Comparison of ENCODE assay signal across 22 cellular contexts in genomic region chr1:34360574-34360973, GRCh38.
DNase-seq lines count a peak whose midpoint lies in the region; ATAC-seq, FAIRE-seq and TF ChIP-seq lines count a peak whose summit lies in the region.
"Had no signal": no experiment of that assay in that cellular context is flagged by ENCODE, and none has a peak within 500 bp of the region (broad histone marks: within the 10 kb centered on the region; RNA-seq: fewer than 3 reads in every experiment).

No MANE protein-coding gene starts in this region.

- TF ChIP-seq CTCF in astrocyte (IDR thresholded peaks at IDR 0.05; ENCODE audit: insufficient read depth, low read depth, low read length): no peak

- H4K20me1 ChIP-seq in astrocyte (ENCODE audit: insufficient read depth, low read length): no peaks in the 10 kb centered on the region

- CTCF ChIA-PET in activated CD8-positive, alpha-beta T cell treated with anti-CD3 and anti-CD28 coated beads, Interleukin-2, amount 10 ng/mL, durations not matched to agents 7 days and 5 days (lab: Charles Lee): no interaction called here

- POLR2A ChIA-PET in activated CD8-positive, alpha-beta T cell treated with anti-CD3 and anti-CD28 coated beads, Interleukin-2, amount 10 ng/mL, durations not matched to agents 7 days and 5 days (lab: Charles Lee): no interaction called here

- H3K79me2 ChIP-seq in astrocyte (ENCODE audit: insufficient read depth, low read length): no peaks in the 10 kb centered on the region

- H3K4me1 Mint-ChIP-seq in astrocyte (ENCODE audit: low read depth, unreplicated experiment): no peaks in the 10 kb centered on the region
- no peaks in the 10 kb centered on the region for H3K4me1 Mint-ChIP-seq in activated CD8-positive, alpha-beta T cell treated with anti-CD3 and anti-CD28 coated beads, Interleukin-2, amount 10 ng/mL, durations not matched to agents 7 days and 5 days (ENCODE audit: low read depth)
- H3K4me1 Mint-ChIP-seq: nephron progenitor cell had no signal

- H3K4me2 ChIP-seq in astrocyte (ENCODE audit: low read length): no peak overlapping the region

- H3K4me3 ChIP-seq in astrocyte (ENCODE audit: insufficient read depth, low read depth, low read length): no peak overlapping the region
- H3K4me3 ChIP-seq: gastroesophageal sphincter, upper lobe of right lung had no signal

- H3K9ac ChIP-seq in astrocyte (ENCODE audit: low read length): no peak overlapping the region

- H2AFZ ChIP-seq in astrocyte (ENCODE audit: low read depth, low read length): no peak overlapping the region

- H3K27ac Mint-ChIP-seq in astrocyte (ENCODE audit: unreplicated experiment): no peak overlapping the region
- no peak overlapping the region for H3K27ac Mint-ChIP-seq in activated CD8-positive, alpha-beta T cell treated with anti-CD3 and anti-CD28 coated beads, Interleukin-2, amount 10 ng/mL, durations not matched to agents 7 days and 5 days
- H3K27ac Mint-ChIP-seq: nephron progenitor cell had no signal

- H3K27me3 Mint-ChIP-seq in astrocyte (ENCODE audit: low read depth, unreplicated experiment): peaks cover 60% of the 10 kb centered on the region
- peaks cover 4% of the 10 kb centered on the region for H3K27me3 Mint-ChIP-seq in activated CD8-positive, alpha-beta T cell treated with anti-CD3 and anti-CD28 coated beads, Interleukin-2, amount 10 ng/mL, durations not matched to agents 7 days and 5 days (ENCODE audit: low read depth)

- H3K27ac ChIP-seq in astrocyte (ENCODE audit: low read depth, low read length): no peak overlapping the region
- H3K27ac ChIP-seq: 22Rv1, gastroesophageal sphincter, upper lobe of right lung had no signal

- no peak overlapping the region for H3K4me3 Mint-ChIP-seq in astrocyte (ENCODE audit: unreplicated experiment)
- H3K4me3 Mint-ChIP-seq in activated CD8-positive, alpha-beta T cell treated with anti-CD3 and anti-CD28 coated beads, Interleukin-2, amount 10 ng/mL, durations not matched to agents 7 days and 5 days: no peak overlapping the region
- H3K4me3 Mint-ChIP-seq: nephron progenitor cell had no signal

- peak; percentile 49 for ATAC-seq in HG03342 (IDR thresholded peaks at IDR 0.05; ENCODE audit: unreplicated experiment)
- ATAC-seq in activated CD8-positive, alpha-beta T cell treated with anti-CD3 and anti-CD28 coated beads, Interleukin-2, amount 10 ng/mL, durations not matched to agents 7 days and 5 days: no peak
- ATAC-seq: gastroesophageal sphincter, upper lobe of right lung had no signal

- no peaks in the 10 kb centered on the region for H3K27me3 ChIP-seq in astrocyte (ENCODE audit: insufficient read depth, low read length)
- H3K27me3 ChIP-seq: BE2C, upper lobe of right lung had no signal

- no peak for FAIRE-seq in astrocyte (lab: Jason Lieb, UNC)

- H3K36me3 ChIP-seq in astrocyte (ENCODE audit: insufficient read depth, low read length): no peaks in the 10 kb centered on the region
- H3K36me3 ChIP-seq: BE2C, gastroesophageal sphincter, upper lobe of right lung had no signal

- no peaks in the 10 kb centered on the region for H3K9me3 ChIP-seq in astrocyte (ENCODE audit: insufficient read depth, low read depth, low read length)
- H3K9me3 ChIP-seq: BE2C, upper lobe of right lung had no signal

- DNase-seq in DMS53 (lab: John Stamatoyannopoulos, UW): peak; percentile 40
- no peak for DNase-seq in DMS53 treated with DMSO at 0.1 percent for 48 hours (lab: John Stamatoyannopoulos, UW; ENCODE audit: unreplicated experiment)
- peak; percentile 1 for DNase-seq in astrocyte (ENCODE audit: low read depth)
- no peak for DNase-seq in dedifferentiated amniotic fluid mesenchymal stem cell (ENCODE audit: extremely low spot score)
- no peak for DNase-seq in EL
- no peak for DNase-seq in activated CD8-positive, alpha-beta T cell treated with anti-CD3 and anti-CD28 coated beads, Interleukin-2, amount 10 ng/mL, durations not matched to agents 7 days and 5 days
- no peak for DNase-seq in KG1 (lab: John Stamatoyannopoulos, UW)
- DNase-seq: activated CD4-positive, alpha-beta T cell treated with anti-CD3 and anti-CD28 coated beads, Interleukin-2, amount 50 U/mL, for 1 hour; activated gamma-delta T cell treated with Interleukin-2 at 50 U/mL for 16 hours; BE2C; COR-L47; GDM1; Kasumi-1; NCI-H69; nephron progenitor cell; posterior cingulate gyrus; SHP77; stimulated activated CD4-positive, alpha-beta T cell treated with anti-CD3 and anti-CD28 coated beads, Interleukin-2, amount 100 ng/mL, for 24 hours; upper lobe of right lung had no signal

- peaks cover 2% of the 10 kb centered on the region for H3K9me3 Mint-ChIP-seq in astrocyte (ENCODE audit: unreplicated experiment)
- H3K9me3 Mint-ChIP-seq in activated CD8-positive, alpha-beta T cell treated with anti-CD3 and anti-CD28 coated beads, Interleukin-2, amount 10 ng/mL, durations not matched to agents 7 days and 5 days (ENCODE audit: insufficient read depth): no peaks in the 10 kb centered on the region
- H3K9me3 Mint-ChIP-seq: nephron progenitor cell had no signal

- no peaks in the 10 kb centered on the region for H3K4me1 ChIP-seq in astrocyte (ENCODE audit: insufficient read depth, low read length)
- H3K4me1 ChIP-seq: BE2C, gastroesophageal sphincter, upper lobe of right lung had no signal

- H3K36me3 Mint-ChIP-seq in astrocyte (ENCODE audit: low read depth, unreplicated experiment): no peaks in the 10 kb centered on the region
- H3K36me3 Mint-ChIP-seq in activated CD8-positive, alpha-beta T cell treated with anti-CD3 and anti-CD28 coated beads, Interleukin-2, amount 10 ng/mL, durations not matched to agents 7 days and 5 days (ENCODE audit: low read depth): no peaks in the 10 kb centered on the region

Comparison
In these comparisons a context has a peak if more than half of its experiments do, and no peak if none do; other contexts are left out.
1. DNase-seq: peak in DMS53 (single experiment) and astrocyte (single experiment); none in DMS53 treated with DMSO at 0.1 percent for 48 hours (single experiment), dedifferentiated amniotic fluid mesenchymal stem cell (single experiment), EL (single experiment), activated CD8-positive, alpha-beta T cell treated with anti-CD3 and anti-CD28 coated beads, Interleukin-2, amount 10 ng/mL, durations not matched to agents 7 days and 5 days (single experiment) and KG1 (single experiment).